ENCODE assay signal across 25 cellular contexts in the genomic region with DNA sequence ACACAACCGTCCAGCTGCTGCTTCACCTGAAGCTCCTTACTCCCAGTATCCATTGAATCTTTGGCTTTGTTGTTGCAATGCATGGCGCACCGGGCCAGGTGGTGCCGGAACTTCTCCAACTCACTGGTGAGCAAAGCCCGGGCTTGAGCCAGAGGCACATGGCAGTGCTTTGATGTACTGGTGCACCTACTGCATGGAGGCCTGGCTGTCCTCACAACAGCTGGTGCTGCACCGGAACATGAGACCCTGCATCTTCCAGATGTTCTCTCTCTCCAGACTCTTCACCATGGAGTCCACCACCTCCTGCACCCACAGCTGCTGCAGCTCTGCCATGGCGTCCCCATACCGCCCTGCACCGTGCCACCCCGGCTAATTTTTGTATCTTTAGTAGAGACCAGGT. TPM values are rescaled to one million over a fixed set of nuclear protein-coding genes. Genes with fewer than 3 reads are reported as not detected.
DNase-seq lines count a peak whose midpoint lies in the region; ATAC-seq and TF ChIP-seq lines count a peak whose summit lies in the region.
"Had no signal": no experiment of that assay in that cellular context is flagged by ENCODE, and none has a peak within 500 bp of the region (broad histone marks: within the 10 kb centered on the region; RNA-seq: fewer than 3 reads in every experiment).

No MANE protein-coding gene starts in this region.

- no peaks in the 10 kb centered on the region for H3K27me3 Mint-ChIP-seq in activated T-cell treated with anti-CD3 and anti-CD28 coated beads, Interleukin-2, amount 50 U/mL, for 4 hours (ENCODE audit: low read depth)
- H3K27me3 Mint-ChIP-seq in activated T-helper 2 cell treated with anti-CD3 and anti-CD28 coated beads, Interferon-gamma antibody, Interleukin-2, Interleukin-4, amounts not matched to agents 10 μg/mL and 5 μg/mL and 100 μg/mL, durations not matched to agents 14 hours and 24 hours and 36 hours (ENCODE audit: low read depth), result no peaks in the 10 kb centered on the region
- no peaks in the 10 kb centered on the region for H3K27me3 Mint-ChIP-seq in naive thymus-derived CD8-positive, alpha-beta T cell
- H3K27me3 Mint-ChIP-seq: effector memory CD8-positive, alpha-beta T cell had no signal

- H3K4me1 ChIP-seq in HEK293 (ENCODE audit: control insufficient read depth, insufficient read depth, low read length), result no peaks in the 10 kb centered on the region
- H3K4me1 ChIP-seq in A673 (ENCODE audit: insufficient read depth, low read length, poor library complexity, severe bottlenecking), result no peaks in the 10 kb centered on the region
- H3K4me1 ChIP-seq: BLaER1, uterus had no signal

- H3K4me3 ChIP-seq in HEK293 (ENCODE audit: low read depth, low read length), result no peak overlapping the region
- H3K4me3 ChIP-seq in A673 (ENCODE audit: low read depth, low read length, poor library complexity, severe bottlenecking), result no peak overlapping the region
- H3K4me3 ChIP-seq: BLaER1, esophagus muscularis mucosa, GM12878, PC-9, skin epidermis, uterus had no signal

- DNase-seq in activated T-cell treated with anti-CD3 and anti-CD28 coated beads, Interleukin-2, amount 50 U/mL, for 4 hours, result no peak
- DNase-seq in activated T-cell treated with anti-CD3 and anti-CD28 coated beads, Interleukin-2, amount 50 U/mL, for 48 hours, result no peak
- DNase-seq in activated T-helper 2 cell treated with anti-CD3 and anti-CD28 coated beads, Interferon-gamma antibody, Interleukin-2, Interleukin-4, amounts not matched to agents 10 μg/mL and 5 μg/mL and 100 μg/mL, durations not matched to agents 14 hours and 24 hours and 36 hours (ENCODE audit: low spot score), result no peak
- no peak for DNase-seq in naive thymus-derived CD8-positive, alpha-beta T cell
- DNase-seq in GM10248 (ENCODE audit: extremely low spot score), result no peak
- no peak for DNase-seq in A673 (ENCODE audit: low spot score)
- DNase-seq in NCI-H2227 (lab: John Stamatoyannopoulos, UW; ENCODE audit: unreplicated experiment), result no peak
- DNase-seq: amniotic stem cell; effector memory CD8-positive, alpha-beta T cell; foreskin melanocyte; H9; NCI-H1694 treated with DMSO at 0.1 percent for 48 hours; NCI-H2171 treated with DMSO at 0.1 percent for 48 hours; NCI-H524 treated with DMSO at 0.1 percent for 48 hours; NK-92 treated with Interleukin-12 subunit alpha and Interleukin-12 subunit beta, amount 100 ng/mL, for 24 hours; occipital lobe; PC-9; SHP77 treated with DMSO at 0.1 percent for 48 hours; stimulated activated CD4-positive, alpha-beta T cell treated with anti-CD3 and anti-CD28 coated beads, Interleukin-2, amount 100 ng/mL, for 24 hours; uterus had no signal

- peak overlapping the region; percentile 53 for H3K4me3 Mint-ChIP-seq in activated T-cell treated with anti-CD3 and anti-CD28 coated beads, Interleukin-2, amount 50 U/mL, for 4 hours
- no peak overlapping the region for H3K4me3 Mint-ChIP-seq in activated T-helper 2 cell treated with anti-CD3 and anti-CD28 coated beads, Interferon-gamma antibody, Interleukin-2, Interleukin-4, amounts not matched to agents 10 μg/mL and 5 μg/mL and 100 μg/mL, durations not matched to agents 14 hours and 24 hours and 36 hours (ENCODE audit: low read depth)
- H3K4me3 Mint-ChIP-seq in naive thymus-derived CD8-positive, alpha-beta T cell, result peak overlapping the region in 7 of 10 donors; percentile 11 to 67 (median 46)
- H3K4me3 Mint-ChIP-seq: H9 had no signal

- H3K9me3 Mint-ChIP-seq in activated T-cell treated with anti-CD3 and anti-CD28 coated beads, Interleukin-2, amount 50 U/mL, for 4 hours, result no peaks in the 10 kb centered on the region
- no peaks in the 10 kb centered on the region for H3K9me3 Mint-ChIP-seq in activated T-helper 2 cell treated with anti-CD3 and anti-CD28 coated beads, Interferon-gamma antibody, Interleukin-2, Interleukin-4, amounts not matched to agents 10 μg/mL and 5 μg/mL and 100 μg/mL, durations not matched to agents 14 hours and 24 hours and 36 hours
- no peaks in the 10 kb centered on the region for H3K9me3 Mint-ChIP-seq in naive thymus-derived CD8-positive, alpha-beta T cell
- H3K9me3 Mint-ChIP-seq: effector memory CD8-positive, alpha-beta T cell; H9 had no signal

- no TSS peak for BruUV-seq in A673 (replicated peaks; lab: Mats Ljungman, UMichigan)

- intact Hi-C loops in activated T-helper 2 cell treated with anti-CD3 and anti-CD28 coated beads, Interferon-gamma antibody, Interleukin-2, Interleukin-4, amounts not matched to agents 10 μg/mL and 5 μg/mL and 100 μg/mL, durations not matched to agents 14 hours and 24 hours and 36 hours (cut with micrococcal nuclease), result loop anchor here (5.0 kb wide), 1 partner anchor 134 kb away; the partner anchor contains the start of gene ACE
- intact Hi-C loops in A673 (cut with micrococcal nuclease; ENCODE audit: unreplicated experiment), result no loop called here

- H3K36me3 Mint-ChIP-seq in activated T-cell treated with anti-CD3 and anti-CD28 coated beads, Interleukin-2, amount 50 U/mL, for 4 hours (ENCODE audit: insufficient read depth), result peaks cover 30% of the 10 kb centered on the region
- H3K36me3 Mint-ChIP-seq in activated T-helper 2 cell treated with anti-CD3 and anti-CD28 coated beads, Interferon-gamma antibody, Interleukin-2, Interleukin-4, amounts not matched to agents 10 μg/mL and 5 μg/mL and 100 μg/mL, durations not matched to agents 14 hours and 24 hours and 36 hours (ENCODE audit: low read depth), result peaks cover 38% of the 10 kb centered on the region
- H3K36me3 Mint-ChIP-seq in naive thymus-derived CD8-positive, alpha-beta T cell, result peaks cover 0 to 39% (median 10%) of the 10 kb centered on the region in 3 donors

- peak overlapping the region; percentile 68 for H3K27ac Mint-ChIP-seq in activated T-helper 2 cell treated with anti-CD3 and anti-CD28 coated beads, Interferon-gamma antibody, Interleukin-2, Interleukin-4, amounts not matched to agents 10 μg/mL and 5 μg/mL and 100 μg/mL, durations not matched to agents 14 hours and 24 hours and 36 hours
- peak overlapping the region; percentile 81 to 96 (median 91) for H3K27ac Mint-ChIP-seq in naive thymus-derived CD8-positive, alpha-beta T cell

- H3K4me1 Mint-ChIP-seq in activated T-cell treated with anti-CD3 and anti-CD28 coated beads, Interleukin-2, amount 50 U/mL, for 4 hours (ENCODE audit: low read depth), result peaks cover 27% of the 10 kb centered on the region
- peaks cover 8% of the 10 kb centered on the region for H3K4me1 Mint-ChIP-seq in activated T-helper 2 cell treated with anti-CD3 and anti-CD28 coated beads, Interferon-gamma antibody, Interleukin-2, Interleukin-4, amounts not matched to agents 10 μg/mL and 5 μg/mL and 100 μg/mL, durations not matched to agents 14 hours and 24 hours and 36 hours (ENCODE audit: low read depth)
- peaks cover 15 to 31% (median 29%) of the 10 kb centered on the region in 4 donors for H3K4me1 Mint-ChIP-seq in naive thymus-derived CD8-positive, alpha-beta T cell
- H3K4me1 Mint-ChIP-seq: H9 had no signal

- TF ChIP-seq CTCF in HEK293 (tag by site-specific recombination; IDR thresholded peaks at IDR 0.05) (no peak), GM10248 (IDR thresholded peaks at IDR 0.05; ENCODE audit: control extremely low read depth, extremely low read depth, low read depth, missing control alignments) (no peak), A673 (conservative IDR thresholded peaks at IDR 0.05; ENCODE audit: low read depth, low read length) (no peak)

- no peaks in the 10 kb centered on the region for H3K27me3 ChIP-seq in A673 (replicated peaks; ENCODE audit: insufficient read depth, low read depth, low read length, poor library complexity)
- H3K27me3 ChIP-seq: BLaER1, esophagus muscularis mucosa, uterus had no signal

- peaks cover 22 to 48% of the 10 kb centered on the region in 2 experiments for H3K36me3 ChIP-seq in HEK293 (ENCODE audit: control insufficient read depth in 2 of 2, insufficient read depth in 1 of 2, low read length in 2 of 2)
- peaks cover 25% of the 10 kb centered on the region for H3K36me3 ChIP-seq in A673 (ENCODE audit: insufficient read depth, low read length, poor library complexity, severe bottlenecking)
- H3K36me3 ChIP-seq: uterus had no signal

- POLR2A ChIA-PET in HEK293 (lab: Yijun Ruan, JAX), result interaction anchor here (2.8 kb wide), 1 partner anchor 11 kb away, joined by 30 read pairs; the partner anchor contains the start of gene MAP3K3
- POLR2A ChIA-PET in naive thymus-derived CD8-positive, alpha-beta T cell (lab: Charles Lee), result interaction anchor here (0.7 to 4.4 kb wide), 6 partner anchors 10 to 359 kb away, joined by 3 to 24 read pairs (median 5); partner anchors contain the start of genes MAP3K3 and TACO1
- POLR2A ChIA-PET in GM10248 (lab: Yijun Ruan, JAX), result interaction anchor here (1.5 kb wide), 1 partner anchor 11 kb away, joined by 5 read pairs; the partner anchor contains the start of gene MAP3K3
- POLR2A ChIA-PET in A673 (lab: Charles Lee; ENCODE audit: low non-redundant PET), result no interaction called here

- H3K9me3 ChIP-seq in HEK293 (ENCODE audit: control insufficient read depth, insufficient read depth, low read depth, low read length), result no peaks in the 10 kb centered on the region
- H3K9me3 ChIP-seq in A673 (ENCODE audit: low read depth, low read length, poor library complexity, severe bottlenecking), result no peaks in the 10 kb centered on the region
- H3K9me3 ChIP-seq: BLaER1, esophagus muscularis mucosa, uterus had no signal

- H3K27ac ChIP-seq in HEK293 (ENCODE audit: extremely low read depth, low read depth, low read length) (0 out of 2 replicates have a peak overlapping the region, but pooled peaks have one; percentile 16), A673 (ENCODE audit: low read depth, low read length, poor library complexity, severe bottlenecking) (no peak overlapping the region)
- H3K27ac ChIP-seq: BLaER1, esophagus muscularis mucosa, PC-9, uterus had no signal

- CTCF ChIA-PET in HEK293 (lab: Yijun Ruan, JAX), result interaction anchor here (1.2 to 5.2 kb wide), 8 partner anchors 9 to 204 kb away, joined by 4 to 106 read pairs (median 18); partner anchors contain the start of genes MAP3K3 and TACO1
- CTCF ChIA-PET in GM10248 (lab: Yijun Ruan, JAX), result interaction anchor here (0.6 to 7.5 kb wide), 12 partner anchors 9 to 204 kb away, joined by 3 to 120 read pairs (median 6); partner anchors contain the start of genes DCAF7 and TACO1
- CTCF ChIA-PET in A673 (lab: Charles Lee), result interaction anchor here (1.0 to 1.3 kb wide), 3 partner anchors 185 to 205 kb away, joined by 3 to 4 read pairs (median 3); no protein-coding TSS in a partner anchor

- ATAC-seq in activated T-cell treated with anti-CD3 and anti-CD28 coated beads, Interleukin-2, amount 50 U/mL, for 4 hours, result no peak
- no peak for ATAC-seq in naive thymus-derived CD8-positive, alpha-beta T cell

RNA-seq across cellular contexts. Expression of gene TACO1, which starts 10.2 kb away (rescaled TPM):
- 10 to 100 TPM; 38.9 to 47.0 (median 40.7) TPM for total RNA-seq in activated T-cell treated with anti-CD3 and anti-CD28 coated beads, Interleukin-2, amount 50 U/mL, for 4 hours
- total RNA-seq in activated T-helper 2 cell treated with anti-CD3 and anti-CD28 coated beads, Interferon-gamma antibody, Interleukin-2, Interleukin-4, amounts not matched to agents 10 μg/mL and 5 μg/mL and 100 μg/mL, durations not matched to agents 14 hours and 24 hours and 36 hours, result 20.4 and 22.4 TPM in 2 replicates
- 10 to 100 TPM; 15.5 to 16.6 TPM for total RNA-seq in naive thymus-derived CD8-positive, alpha-beta T cell
- polyA plus RNA-seq in naive thymus-derived CD8-positive, alpha-beta T cell, result 10 to 100 TPM; 11.3 to 18.3 (median 17.5) TPM
- 38.7 and 39.0 TPM in 2 replicates for total RNA-seq in A673 (2021)

RNA-seq across cellular contexts. Expression of gene MAP3K3, which starts 11.4 kb away (rescaled TPM):
- 10 to 100 TPM; 17.9 to 21.6 (median 17.9) TPM for total RNA-seq in activated T-cell treated with anti-CD3 and anti-CD28 coated beads, Interleukin-2, amount 50 U/mL, for 4 hours
- 27.9 and 28.7 TPM in 2 replicates for total RNA-seq in activated T-helper 2 cell treated with anti-CD3 and anti-CD28 coated beads, Interferon-gamma antibody, Interleukin-2, Interleukin-4, amounts not matched to agents 10 μg/mL and 5 μg/mL and 100 μg/mL, durations not matched to agents 14 hours and 24 hours and 36 hours
- 10 to 100 TPM; 77.5 to 82.8 TPM for total RNA-seq in naive thymus-derived CD8-positive, alpha-beta T cell
- polyA plus RNA-seq in naive thymus-derived CD8-positive, alpha-beta T cell, result 10 to 100 TPM; 23.8 to 47.4 (median 24.7) TPM
- total RNA-seq in A673 (2021), result 25.9 and 27.8 TPM in 2 replicates
